In the genomic region with DNA sequence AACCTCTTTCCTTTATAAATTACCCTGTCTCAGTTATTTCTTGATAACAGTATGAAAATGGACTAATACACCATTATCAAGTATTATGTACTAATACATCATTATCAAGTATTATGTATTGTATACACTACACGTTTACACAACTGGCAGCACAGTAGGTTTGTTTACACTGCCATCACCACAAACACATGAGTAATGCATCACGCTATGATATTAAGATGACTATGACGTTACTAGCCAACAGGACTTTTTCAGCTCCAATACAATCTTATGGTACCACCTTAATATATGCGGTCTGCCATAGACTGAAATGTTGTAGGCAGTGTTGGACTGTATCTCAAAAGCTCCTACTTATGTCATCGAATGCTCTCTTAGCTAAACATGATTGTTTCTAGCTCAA, we compare ENCODE assay signal across 24 cellular contexts.
"Had no signal": no experiment of that assay in that cellular context is flagged by ENCODE, and none has a peak within 500 bp of the region (broad histone marks: within the 10 kb centered on the region; RNA-seq: fewer than 3 reads in every experiment).

No MANE protein-coding gene starts in this region.

- H3K9me3 Mint-ChIP-seq: activated naive CD4-positive, alpha-beta T cell treated with anti-CD3 and anti-CD28 coated beads, Interleukin-2, amount 50 U/mL, for 24 hours; activated T-cell treated with anti-CD3 and anti-CD28 coated beads, Interleukin-2, amount 50 U/mL, for 24 hours; activated T-helper 1 cell treated with anti-CD3 and anti-CD28 coated beads, Interleukin-12 subunit alpha, Interleukin-12 subunit beta, Interleukin-2, Interleukin-4 antibody, amounts not matched to agents 30 ng/mL and 10 ng/mL and 1 ng/mL, durations not matched to agents 14 hours and 24 hours and 36 hours; brain; T-helper 1 cell treated with Interleukin-12 subunit alpha and Interleukin-12 subunit beta and Interleukin-4 antibody, amounts not matched to agents 30 μg/mL and 1 μg/mL, for 36 hours; WTC11 had no signal

- H3K27ac ChIP-seq: cardiac muscle cell had no signal

- H3K27me3 Mint-ChIP-seq: activated CD8-positive, alpha-beta memory T cell treated with anti-CD3 and anti-CD28 coated beads, Interleukin-2, amount 10 ng/mL, durations not matched to agents 7 days and 5 days; activated naive CD4-positive, alpha-beta T cell treated with anti-CD3 and anti-CD28 coated beads, Interleukin-2, amount 50 U/mL, for 24 hours; activated T-cell treated with anti-CD3 and anti-CD28 coated beads, Interleukin-2, amount 50 U/mL, for 24 hours had no signal

- H3K27ac Mint-ChIP-seq: activated CD8-positive, alpha-beta memory T cell treated with anti-CD3 and anti-CD28 coated beads, Interleukin-2, amount 10 ng/mL, durations not matched to agents 7 days and 5 days; activated naive CD4-positive, alpha-beta T cell treated with anti-CD3 and anti-CD28 coated beads, Interleukin-2, amount 50 U/mL, for 24 hours; activated T-cell treated with anti-CD3 and anti-CD28 coated beads, Interleukin-2, amount 50 U/mL, for 24 hours; activated T-helper 1 cell treated with anti-CD3 and anti-CD28 coated beads, Interleukin-12 subunit alpha, Interleukin-12 subunit beta, Interleukin-2, Interleukin-4 antibody, amounts not matched to agents 30 ng/mL and 10 ng/mL and 1 ng/mL, durations not matched to agents 14 hours and 24 hours and 36 hours; brain; T-helper 1 cell treated with Interleukin-12 subunit alpha and Interleukin-12 subunit beta and Interleukin-4 antibody, amounts not matched to agents 30 μg/mL and 1 μg/mL, for 36 hours; WTC11 had no signal

- ATAC-seq: activated CD8-positive, alpha-beta memory T cell treated with anti-CD3 and anti-CD28 coated beads, Interleukin-2, amount 10 ng/mL, durations not matched to agents 7 days and 5 days; WTC11 had no signal

- H3K36me3 ChIP-seq: cardiac muscle cell had no signal

- FAIRE-seq: colon had no signal

- DNase-seq: activated CD4-positive, alpha-beta T cell treated with anti-CD3 and anti-CD28 coated beads for 48 hours; activated CD4-positive, alpha-beta T cell treated with anti-CD3 and anti-CD28 coated beads, Interleukin-2, amount 50 U/mL, for 48 hours; activated CD4-positive, CD25-positive, alpha-beta regulatory T cell treated with anti-CD3 and anti-CD28 coated beads, Interleukin-2, amount 50 U/mL, for 72 hours; activated CD8-positive, alpha-beta memory T cell treated with anti-CD3 and anti-CD28 coated beads, Interleukin-2, amount 10 ng/mL, durations not matched to agents 7 days and 5 days; activated effector memory CD4-positive, alpha-beta T cell treated with Interleukin-2 at 50 U/mL for 16 hours; activated naive CD4-positive, alpha-beta T cell; activated T-cell treated with anti-CD3 and anti-CD28 coated beads, Interleukin-2, amount 50 U/mL, for 24 hours; amygdala; NCI-H1092; NCI-H1417; NCI-H1930; NCI-H2171; NCI-H2227 treated with DMSO at 0.1 percent for 48 hours; NCI-H510A; NCI-H526 treated with DMSO at 0.1 percent for 48 hours; SHP77 treated with DMSO at 0.1 percent for 48 hours; T-helper 9 cell had no signal

- H3K4me3 ChIP-seq: cardiac muscle cell had no signal

- H3K4me3 Mint-ChIP-seq: activated CD8-positive, alpha-beta memory T cell treated with anti-CD3 and anti-CD28 coated beads, Interleukin-2, amount 10 ng/mL, durations not matched to agents 7 days and 5 days; activated naive CD4-positive, alpha-beta T cell treated with anti-CD3 and anti-CD28 coated beads, Interleukin-2, amount 50 U/mL, for 24 hours; activated T-cell treated with anti-CD3 and anti-CD28 coated beads, Interleukin-2, amount 50 U/mL, for 24 hours; activated T-helper 1 cell treated with anti-CD3 and anti-CD28 coated beads, Interleukin-12 subunit alpha, Interleukin-12 subunit beta, Interleukin-2, Interleukin-4 antibody, amounts not matched to agents 30 ng/mL and 10 ng/mL and 1 ng/mL, durations not matched to agents 14 hours and 24 hours and 36 hours; brain; T-helper 1 cell treated with Interleukin-12 subunit alpha and Interleukin-12 subunit beta and Interleukin-4 antibody, amounts not matched to agents 30 μg/mL and 1 μg/mL, for 36 hours; WTC11 had no signal

- H3K4me1 Mint-ChIP-seq: activated CD8-positive, alpha-beta memory T cell treated with anti-CD3 and anti-CD28 coated beads, Interleukin-2, amount 10 ng/mL, durations not matched to agents 7 days and 5 days; activated naive CD4-positive, alpha-beta T cell treated with anti-CD3 and anti-CD28 coated beads, Interleukin-2, amount 50 U/mL, for 24 hours had no signal

- H3K36me3 Mint-ChIP-seq: activated CD8-positive, alpha-beta memory T cell treated with anti-CD3 and anti-CD28 coated beads, Interleukin-2, amount 10 ng/mL, durations not matched to agents 7 days and 5 days; activated naive CD4-positive, alpha-beta T cell treated with anti-CD3 and anti-CD28 coated beads, Interleukin-2, amount 50 U/mL, for 24 hours; WTC11 had no signal

- H3K27me3 ChIP-seq: cardiac muscle cell had no signal
